ENCODE assay signal across 8 cellular contexts in genomic region chr17:50201226-50201854, GRCh38. TPM values are rescaled to one million over a fixed set of nuclear protein-coding genes. Genes with fewer than 3 reads are reported as not detected.
DNase-seq lines count a peak whose midpoint lies in the region; ATAC-seq and TF ChIP-seq lines count a peak whose summit lies in the region.

Gene COL1A1, minus strand, starts transcription at chr17:50201631. Its CDS starts 118 bp downstream, at chr17:50201513.

- H3K27ac Mint-ChIP-seq in activated CD8-positive, alpha-beta T cell treated with anti-CD3 and anti-CD28 coated beads, Interleukin-2, amount 10 ng/mL, durations not matched to agents 7 days and 5 days, result no peak within 1 kb of the TSS
- peak within 1 kb of the TSS; percentile 98 for H3K27ac Mint-ChIP-seq in progenitor cell of endocrine pancreas

- ATAC-seq in activated CD8-positive, alpha-beta T cell treated with anti-CD3 and anti-CD28 coated beads, Interleukin-2, amount 10 ng/mL, durations not matched to agents 7 days and 5 days, result no peak
- no peak for ATAC-seq in GM19452 (IDR thresholded peaks at IDR 0.05; ENCODE audit: unreplicated experiment)
- ATAC-seq in HG03439 (IDR thresholded peaks at IDR 0.05; ENCODE audit: unreplicated experiment), result no peak
- ATAC-seq in HG02759 (IDR thresholded peaks at IDR 0.05; ENCODE audit: unreplicated experiment), result no peak

- H3K27ac ChIP-seq in cardiac muscle cell, result peak within 1 kb of the TSS; percentile 93

- H3K9me3 Mint-ChIP-seq in activated CD8-positive, alpha-beta T cell treated with anti-CD3 and anti-CD28 coated beads, Interleukin-2, amount 10 ng/mL, durations not matched to agents 7 days and 5 days (ENCODE audit: insufficient read depth), result no peaks in the 10 kb centered on the region
- H3K9me3 Mint-ChIP-seq in progenitor cell of endocrine pancreas (ENCODE audit: low read depth), result no peaks in the 10 kb centered on the region

- POLR2A ChIA-PET in activated CD8-positive, alpha-beta T cell treated with anti-CD3 and anti-CD28 coated beads, Interleukin-2, amount 10 ng/mL, durations not matched to agents 7 days and 5 days (lab: Charles Lee), result no interaction called here

- peaks cover 20% of the 10 kb centered on the region for H3K4me1 Mint-ChIP-seq in activated CD8-positive, alpha-beta T cell treated with anti-CD3 and anti-CD28 coated beads, Interleukin-2, amount 10 ng/mL, durations not matched to agents 7 days and 5 days (ENCODE audit: low read depth)
- H3K4me1 Mint-ChIP-seq in progenitor cell of endocrine pancreas (ENCODE audit: low read depth), result peaks cover 8% of the 10 kb centered on the region

- peak within 1 kb of the TSS; percentile 70 for H3K4me3 Mint-ChIP-seq in activated CD8-positive, alpha-beta T cell treated with anti-CD3 and anti-CD28 coated beads, Interleukin-2, amount 10 ng/mL, durations not matched to agents 7 days and 5 days
- peak within 1 kb of the TSS; percentile 76 for H3K4me3 Mint-ChIP-seq in progenitor cell of endocrine pancreas (ENCODE audit: low read depth)

- no peaks in the 10 kb centered on the region for H3K9me3 ChIP-seq in cardiac muscle cell (ENCODE audit: low read depth)

- no peaks in the 10 kb centered on the region for H3K36me3 Mint-ChIP-seq in activated CD8-positive, alpha-beta T cell treated with anti-CD3 and anti-CD28 coated beads, Interleukin-2, amount 10 ng/mL, durations not matched to agents 7 days and 5 days (ENCODE audit: low read depth)
- H3K36me3 Mint-ChIP-seq in progenitor cell of endocrine pancreas (ENCODE audit: insufficient read depth), result no peaks in the 10 kb centered on the region

- TF ChIP-seq CTCF in cardiac muscle cell (IDR thresholded peaks at IDR 0.05; ENCODE audit: low read depth, low read length) (no peak), progenitor cell of endocrine pancreas (IDR thresholded peaks at IDR 0.05; ENCODE audit: unreplicated experiment) (no peak)

- peaks cover 46% of the 10 kb centered on the region for H3K27me3 Mint-ChIP-seq in activated CD8-positive, alpha-beta T cell treated with anti-CD3 and anti-CD28 coated beads, Interleukin-2, amount 10 ng/mL, durations not matched to agents 7 days and 5 days (ENCODE audit: low read depth)
- peaks cover 52% of the 10 kb centered on the region for H3K27me3 Mint-ChIP-seq in progenitor cell of endocrine pancreas

- H3K4me1 ChIP-seq in cardiac muscle cell (ENCODE audit: low read depth), result peaks cover 9% of the 10 kb centered on the region

- peaks cover 11% of the 10 kb centered on the region for H3K27me3 ChIP-seq in cardiac muscle cell

- DNase-seq in H4 (ENCODE audit: low spot score), result no peak
- DNase-seq in activated CD8-positive, alpha-beta T cell treated with anti-CD3 and anti-CD28 coated beads, Interleukin-2, amount 10 ng/mL, durations not matched to agents 7 days and 5 days, result no peak
- peak; percentile 16 to 93 for DNase-seq in cardiac muscle cell (ENCODE audit: low read depth in 1 of 2, low spot score in 1 of 2)
- DNase-seq in progenitor cell of endocrine pancreas (ENCODE audit: low spot score, unreplicated experiment), result no peak
- DNase-seq in germinal center (ENCODE audit: low spot score), result no peak

- CTCF ChIA-PET in activated CD8-positive, alpha-beta T cell treated with anti-CD3 and anti-CD28 coated beads, Interleukin-2, amount 10 ng/mL, durations not matched to agents 7 days and 5 days (lab: Charles Lee), result interaction anchor here (0.7 to 6.0 kb wide), 22 partner anchors 8 to 197 kb away, joined by 3 to 191 read pairs (median 10); partner anchors contain the start of genes PDK2, SGCA and TMEM92

- peaks cover 16% of the 10 kb centered on the region for H3K36me3 ChIP-seq in cardiac muscle cell

- H3K4me3 ChIP-seq in cardiac muscle cell, result peak within 1 kb of the TSS; percentile 33

RNA-seq across cellular contexts. Expression of gene COL1A1, which starts in this region (rescaled TPM):
- 11.1 and 25.7 TPM in 2 replicates for total RNA-seq in H4 (2014; rRNA removed; shearing (Covaris generic))
- total RNA-seq in activated CD8-positive, alpha-beta T cell treated with anti-CD3 and anti-CD28 coated beads, Interleukin-2, amount 10 ng/mL, durations not matched to agents 7 days and 5 days, result under 1 TPM; 0.18 to 0.26 TPM
- total RNA-seq in cardiac muscle cell, result 80.6 and 127 TPM in 2 replicates
- polyA plus RNA-seq in cardiac muscle cell, result 212 and 261 TPM in 2 replicates
- total RNA-seq in progenitor cell of endocrine pancreas, result 26.7 and 38.4 TPM in 2 replicates

Comparison
In these comparisons a context has a peak if more than half of its experiments do, and no peak if none do; other contexts are left out.
1. DNase-seq: peak in cardiac muscle cell (2 of 2); none in H4 (single experiment), activated CD8-positive, alpha-beta T cell treated with anti-CD3 and anti-CD28 coated beads, Interleukin-2, amount 10 ng/mL, durations not matched to agents 7 days and 5 days (single experiment), progenitor cell of endocrine pancreas (single experiment) and germinal center (single experiment).